Comparison of ENCODE assay signal across 1 cellular context in the genomic region with DNA sequence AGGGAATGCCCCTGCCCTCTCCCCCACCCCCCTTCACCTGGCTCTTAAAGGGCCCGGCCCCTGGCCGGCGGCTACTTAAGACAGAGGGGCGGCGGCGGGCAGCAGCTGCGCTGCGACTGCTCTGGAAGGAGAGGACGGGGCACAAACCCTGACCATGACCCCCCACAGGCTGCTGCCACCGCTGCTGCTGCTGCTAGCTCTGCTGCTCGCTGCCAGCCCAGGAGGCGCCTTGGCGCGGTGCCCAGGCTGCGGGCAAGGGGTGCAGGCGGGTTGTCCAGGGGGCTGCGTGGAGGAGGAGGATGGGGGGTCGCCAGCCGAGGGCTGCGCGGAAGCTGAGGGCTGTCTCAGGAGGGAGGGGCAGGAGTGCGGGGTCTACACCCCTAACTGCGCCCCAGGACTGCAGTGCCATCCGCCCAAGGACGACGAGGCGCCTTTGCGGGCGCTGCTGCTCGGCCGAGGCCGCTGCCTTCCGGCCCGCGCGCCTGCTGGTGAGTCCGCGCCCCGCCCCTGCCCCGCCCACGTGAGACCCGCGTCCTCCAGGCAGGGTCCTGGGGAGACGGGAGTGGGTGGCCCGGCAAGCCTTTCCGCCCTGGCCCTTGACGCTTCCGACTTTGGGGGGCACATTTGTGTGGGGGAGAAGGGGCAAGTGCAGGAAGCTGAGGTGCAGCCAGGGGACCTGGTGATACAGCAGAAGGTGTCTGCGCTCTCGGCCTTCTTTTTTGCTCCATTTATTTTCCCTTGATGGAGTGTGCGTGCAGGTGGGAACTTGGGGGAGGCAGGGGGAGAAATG.
TF ChIP-seq lines count a peak whose summit lies in the region.

A gene with protein sequence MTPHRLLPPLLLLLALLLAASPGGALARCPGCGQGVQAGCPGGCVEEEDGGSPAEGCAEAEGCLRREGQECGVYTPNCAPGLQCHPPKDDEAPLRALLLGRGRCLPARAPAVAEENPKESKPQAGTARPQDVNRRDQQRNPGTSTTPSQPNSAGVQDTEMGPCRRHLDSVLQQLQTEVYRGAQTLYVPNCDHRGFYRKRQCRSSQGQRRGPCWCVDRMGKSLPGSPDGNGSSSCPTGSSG (plus strand): TSS at position 104 of the 790 bp plus-strand sequence. CDS start 51 bp downstream, at position 155.

TF ChIP-seq in HepG2, 621 proteins besides CTCF, POLR2A, EP300 and RAD21 (continued from another document and continues in another):
- TF ChIP-seq, protein P1, sequence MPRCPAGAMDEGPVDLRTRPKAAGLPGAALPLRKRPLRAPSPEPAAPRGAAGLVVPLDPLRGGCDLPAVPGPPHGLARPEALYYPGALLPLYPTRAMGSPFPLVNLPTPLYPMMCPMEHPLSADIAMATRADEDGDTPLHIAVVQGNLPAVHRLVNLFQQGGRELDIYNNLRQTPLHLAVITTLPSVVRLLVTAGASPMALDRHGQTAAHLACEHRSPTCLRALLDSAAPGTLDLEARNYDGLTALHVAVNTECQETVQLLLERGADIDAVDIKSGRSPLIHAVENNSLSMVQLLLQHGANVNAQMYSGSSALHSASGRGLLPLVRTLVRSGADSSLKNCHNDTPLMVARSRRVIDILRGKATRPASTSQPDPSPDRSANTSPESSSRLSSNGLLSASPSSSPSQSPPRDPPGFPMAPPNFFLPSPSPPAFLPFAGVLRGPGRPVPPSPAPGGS (CRISPR knock-in tag; IDR thresholded peaks at IDR 0.05): no peak
- 0 out of 2 replicates have a peak, but pooled peaks have one; percentile 38 for TF ChIP-seq SMAD1 (CRISPR knock-in tag; IDR thresholded peaks at IDR 0.05; ENCODE audit: borderline replicate concordance, low read depth)
- TF ChIP-seq, protein P2, sequence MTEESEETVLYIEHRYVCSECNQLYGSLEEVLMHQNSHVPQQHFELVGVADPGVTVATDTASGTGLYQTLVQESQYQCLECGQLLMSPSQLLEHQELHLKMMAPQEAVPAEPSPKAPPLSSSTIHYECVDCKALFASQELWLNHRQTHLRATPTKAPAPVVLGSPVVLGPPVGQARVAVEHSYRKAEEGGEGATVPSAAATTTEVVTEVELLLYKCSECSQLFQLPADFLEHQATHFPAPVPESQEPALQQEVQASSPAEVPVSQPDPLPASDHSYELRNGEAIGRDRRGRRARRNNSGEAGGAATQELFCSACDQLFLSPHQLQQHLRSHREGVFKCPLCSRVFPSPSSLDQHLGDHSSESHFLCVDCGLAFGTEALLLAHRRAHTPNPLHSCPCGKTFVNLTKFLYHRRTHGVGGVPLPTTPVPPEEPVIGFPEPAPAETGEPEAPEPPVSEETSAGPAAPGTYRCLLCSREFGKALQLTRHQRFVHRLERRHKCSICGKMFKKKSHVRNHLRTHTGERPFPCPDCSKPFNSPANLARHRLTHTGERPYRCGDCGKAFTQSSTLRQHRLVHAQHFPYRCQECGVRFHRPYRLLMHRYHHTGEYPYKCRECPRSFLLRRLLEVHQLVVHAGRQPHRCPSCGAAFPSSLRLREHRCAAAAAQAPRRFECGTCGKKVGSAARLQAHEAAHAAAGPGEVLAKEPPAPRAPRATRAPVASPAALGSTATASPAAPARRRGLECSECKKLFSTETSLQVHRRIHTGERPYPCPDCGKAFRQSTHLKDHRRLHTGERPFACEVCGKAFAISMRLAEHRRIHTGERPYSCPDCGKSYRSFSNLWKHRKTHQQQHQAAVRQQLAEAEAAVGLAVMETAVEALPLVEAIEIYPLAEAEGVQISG (CRISPR knock-in tag; IDR thresholded peaks at IDR 0.05): 0 out of 2 replicates have a peak, but pooled peaks have one; percentile 13
- no peak for TF ChIP-seq MAFG (CRISPR knock-in tag; IDR thresholded peaks at IDR 0.05)
- 0 out of 2 replicates have a peak, but pooled peaks have one; percentile 37 for TF ChIP-seq SALL2 (CRISPR knock-in tag; IDR thresholded peaks at IDR 0.05)
- TF ChIP-seq ZNF569 (CRISPR knock-in tag; IDR thresholded peaks at IDR 0.05; ENCODE audit: borderline replicate concordance): no peak
- TF ChIP-seq MYNN (CRISPR knock-in tag; IDR thresholded peaks at IDR 0.05; ENCODE audit: low read depth): no peak
- no peak for TF ChIP-seq TOE1 (CRISPR knock-in tag; IDR thresholded peaks at IDR 0.05)
- no peak for TF ChIP-seq ZNF446 (CRISPR knock-in tag; IDR thresholded peaks at IDR 0.05)
- TF ChIP-seq, protein P3, sequence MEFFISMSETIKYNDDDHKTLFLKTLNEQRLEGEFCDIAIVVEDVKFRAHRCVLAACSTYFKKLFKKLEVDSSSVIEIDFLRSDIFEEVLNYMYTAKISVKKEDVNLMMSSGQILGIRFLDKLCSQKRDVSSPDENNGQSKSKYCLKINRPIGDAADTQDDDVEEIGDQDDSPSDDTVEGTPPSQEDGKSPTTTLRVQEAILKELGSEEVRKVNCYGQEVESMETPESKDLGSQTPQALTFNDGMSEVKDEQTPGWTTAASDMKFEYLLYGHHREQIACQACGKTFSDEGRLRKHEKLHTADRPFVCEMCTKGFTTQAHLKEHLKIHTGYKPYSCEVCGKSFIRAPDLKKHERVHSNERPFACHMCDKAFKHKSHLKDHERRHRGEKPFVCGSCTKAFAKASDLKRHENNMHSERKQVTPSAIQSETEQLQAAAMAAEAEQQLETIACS (CRISPR knock-in tag; IDR thresholded peaks at IDR 0.05): no peak
- TF ChIP-seq POLR2AphosphoS5 (IDR thresholded peaks at IDR 0.05; ENCODE audit: low read depth, low read length): no peak
- TF ChIP-seq, protein P4, sequence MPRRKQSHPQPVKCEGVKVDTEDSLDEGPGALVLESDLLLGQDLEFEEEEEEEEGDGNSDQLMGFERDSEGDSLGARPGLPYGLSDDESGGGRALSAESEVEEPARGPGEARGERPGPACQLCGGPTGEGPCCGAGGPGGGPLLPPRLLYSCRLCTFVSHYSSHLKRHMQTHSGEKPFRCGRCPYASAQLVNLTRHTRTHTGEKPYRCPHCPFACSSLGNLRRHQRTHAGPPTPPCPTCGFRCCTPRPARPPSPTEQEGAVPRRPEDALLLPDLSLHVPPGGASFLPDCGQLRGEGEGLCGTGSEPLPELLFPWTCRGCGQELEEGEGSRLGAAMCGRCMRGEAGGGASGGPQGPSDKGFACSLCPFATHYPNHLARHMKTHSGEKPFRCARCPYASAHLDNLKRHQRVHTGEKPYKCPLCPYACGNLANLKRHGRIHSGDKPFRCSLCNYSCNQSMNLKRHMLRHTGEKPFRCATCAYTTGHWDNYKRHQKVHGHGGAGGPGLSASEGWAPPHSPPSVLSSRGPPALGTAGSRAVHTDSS (CRISPR knock-in tag; conservative IDR thresholded peaks at IDR 0.05): no peak
- TF ChIP-seq AGO2 (optimal IDR thresholded peaks at IDR 0.05; ENCODE audit: low read depth, low read length): no peak
- TF ChIP-seq ZNF234 (CRISPR knock-in tag; conservative IDR thresholded peaks at IDR 0.05): no peak
- TF ChIP-seq ZBTB7B (CRISPR knock-in tag; IDR thresholded peaks at IDR 0.05): peak; percentile 19; the same call in 1 of the 2 replicates
- TF ChIP-seq MEIS2 (CRISPR knock-in tag; IDR thresholded peaks at IDR 0.05): no peak
- TF ChIP-seq ZNF224 (CRISPR knock-in tag; IDR thresholded peaks at IDR 0.05): no peak
- no peak for TF ChIP-seq DMAP1 (CRISPR knock-in tag; IDR thresholded peaks at IDR 0.05)
- TF ChIP-seq ZZZ3 (CRISPR knock-in tag; IDR thresholded peaks at IDR 0.05; ENCODE audit: borderline replicate concordance): no peak
- TF ChIP-seq, protein P5, sequence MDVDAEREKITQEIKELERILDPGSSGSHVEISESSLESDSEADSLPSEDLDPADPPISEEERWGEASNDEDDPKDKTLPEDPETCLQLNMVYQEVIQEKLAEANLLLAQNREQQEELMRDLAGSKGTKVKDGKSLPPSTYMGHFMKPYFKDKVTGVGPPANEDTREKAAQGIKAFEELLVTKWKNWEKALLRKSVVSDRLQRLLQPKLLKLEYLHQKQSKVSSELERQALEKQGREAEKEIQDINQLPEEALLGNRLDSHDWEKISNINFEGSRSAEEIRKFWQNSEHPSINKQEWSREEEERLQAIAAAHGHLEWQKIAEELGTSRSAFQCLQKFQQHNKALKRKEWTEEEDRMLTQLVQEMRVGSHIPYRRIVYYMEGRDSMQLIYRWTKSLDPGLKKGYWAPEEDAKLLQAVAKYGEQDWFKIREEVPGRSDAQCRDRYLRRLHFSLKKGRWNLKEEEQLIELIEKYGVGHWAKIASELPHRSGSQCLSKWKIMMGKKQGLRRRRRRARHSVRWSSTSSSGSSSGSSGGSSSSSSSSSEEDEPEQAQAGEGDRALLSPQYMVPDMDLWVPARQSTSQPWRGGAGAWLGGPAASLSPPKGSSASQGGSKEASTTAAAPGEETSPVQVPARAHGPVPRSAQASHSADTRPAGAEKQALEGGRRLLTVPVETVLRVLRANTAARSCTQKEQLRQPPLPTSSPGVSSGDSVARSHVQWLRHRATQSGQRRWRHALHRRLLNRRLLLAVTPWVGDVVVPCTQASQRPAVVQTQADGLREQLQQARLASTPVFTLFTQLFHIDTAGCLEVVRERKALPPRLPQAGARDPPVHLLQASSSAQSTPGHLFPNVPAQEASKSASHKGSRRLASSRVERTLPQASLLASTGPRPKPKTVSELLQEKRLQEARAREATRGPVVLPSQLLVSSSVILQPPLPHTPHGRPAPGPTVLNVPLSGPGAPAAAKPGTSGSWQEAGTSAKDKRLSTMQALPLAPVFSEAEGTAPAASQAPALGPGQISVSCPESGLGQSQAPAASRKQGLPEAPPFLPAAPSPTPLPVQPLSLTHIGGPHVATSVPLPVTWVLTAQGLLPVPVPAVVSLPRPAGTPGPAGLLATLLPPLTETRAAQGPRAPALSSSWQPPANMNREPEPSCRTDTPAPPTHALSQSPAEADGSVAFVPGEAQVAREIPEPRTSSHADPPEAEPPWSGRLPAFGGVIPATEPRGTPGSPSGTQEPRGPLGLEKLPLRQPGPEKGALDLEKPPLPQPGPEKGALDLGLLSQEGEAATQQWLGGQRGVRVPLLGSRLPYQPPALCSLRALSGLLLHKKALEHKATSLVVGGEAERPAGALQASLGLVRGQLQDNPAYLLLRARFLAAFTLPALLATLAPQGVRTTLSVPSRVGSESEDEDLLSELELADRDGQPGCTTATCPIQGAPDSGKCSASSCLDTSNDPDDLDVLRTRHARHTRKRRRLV (CRISPR knock-in tag; IDR thresholded peaks at IDR 0.05): no peak
- TF ChIP-seq ZNF329 (CRISPR knock-in tag; IDR thresholded peaks at IDR 0.05; ENCODE audit: low read depth): no peak
- 0 out of 2 replicates have a peak, but pooled peaks have one; percentile 55 for TF ChIP-seq ZNF839 (CRISPR knock-in tag; IDR thresholded peaks at IDR 0.05; ENCODE audit: borderline replicate concordance)
- TF ChIP-seq, protein P6, sequence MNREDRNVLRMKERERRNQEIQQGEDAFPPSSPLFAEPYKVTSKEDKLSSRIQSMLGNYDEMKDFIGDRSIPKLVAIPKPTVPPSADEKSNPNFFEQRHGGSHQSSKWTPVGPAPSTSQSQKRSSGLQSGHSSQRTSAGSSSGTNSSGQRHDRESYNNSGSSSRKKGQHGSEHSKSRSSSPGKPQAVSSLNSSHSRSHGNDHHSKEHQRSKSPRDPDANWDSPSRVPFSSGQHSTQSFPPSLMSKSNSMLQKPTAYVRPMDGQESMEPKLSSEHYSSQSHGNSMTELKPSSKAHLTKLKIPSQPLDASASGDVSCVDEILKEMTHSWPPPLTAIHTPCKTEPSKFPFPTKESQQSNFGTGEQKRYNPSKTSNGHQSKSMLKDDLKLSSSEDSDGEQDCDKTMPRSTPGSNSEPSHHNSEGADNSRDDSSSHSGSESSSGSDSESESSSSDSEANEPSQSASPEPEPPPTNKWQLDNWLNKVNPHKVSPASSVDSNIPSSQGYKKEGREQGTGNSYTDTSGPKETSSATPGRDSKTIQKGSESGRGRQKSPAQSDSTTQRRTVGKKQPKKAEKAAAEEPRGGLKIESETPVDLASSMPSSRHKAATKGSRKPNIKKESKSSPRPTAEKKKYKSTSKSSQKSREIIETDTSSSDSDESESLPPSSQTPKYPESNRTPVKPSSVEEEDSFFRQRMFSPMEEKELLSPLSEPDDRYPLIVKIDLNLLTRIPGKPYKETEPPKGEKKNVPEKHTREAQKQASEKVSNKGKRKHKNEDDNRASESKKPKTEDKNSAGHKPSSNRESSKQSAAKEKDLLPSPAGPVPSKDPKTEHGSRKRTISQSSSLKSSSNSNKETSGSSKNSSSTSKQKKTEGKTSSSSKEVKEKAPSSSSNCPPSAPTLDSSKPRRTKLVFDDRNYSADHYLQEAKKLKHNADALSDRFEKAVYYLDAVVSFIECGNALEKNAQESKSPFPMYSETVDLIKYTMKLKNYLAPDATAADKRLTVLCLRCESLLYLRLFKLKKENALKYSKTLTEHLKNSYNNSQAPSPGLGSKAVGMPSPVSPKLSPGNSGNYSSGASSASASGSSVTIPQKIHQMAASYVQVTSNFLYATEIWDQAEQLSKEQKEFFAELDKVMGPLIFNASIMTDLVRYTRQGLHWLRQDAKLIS (CRISPR knock-in tag; IDR thresholded peaks at IDR 0.05): no peak
- TF ChIP-seq ZNF282 (IDR thresholded peaks at IDR 0.05; ENCODE audit: partially characterized antibody): no peak
- TF ChIP-seq, protein P7, sequence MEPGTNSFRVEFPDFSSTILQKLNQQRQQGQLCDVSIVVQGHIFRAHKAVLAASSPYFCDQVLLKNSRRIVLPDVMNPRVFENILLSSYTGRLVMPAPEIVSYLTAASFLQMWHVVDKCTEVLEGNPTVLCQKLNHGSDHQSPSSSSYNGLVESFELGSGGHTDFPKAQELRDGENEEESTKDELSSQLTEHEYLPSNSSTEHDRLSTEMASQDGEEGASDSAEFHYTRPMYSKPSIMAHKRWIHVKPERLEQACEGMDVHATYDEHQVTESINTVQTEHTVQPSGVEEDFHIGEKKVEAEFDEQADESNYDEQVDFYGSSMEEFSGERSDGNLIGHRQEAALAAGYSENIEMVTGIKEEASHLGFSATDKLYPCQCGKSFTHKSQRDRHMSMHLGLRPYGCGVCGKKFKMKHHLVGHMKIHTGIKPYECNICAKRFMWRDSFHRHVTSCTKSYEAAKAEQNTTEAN (CRISPR knock-in tag; conservative IDR thresholded peaks at IDR 0.05): no peak
- TF ChIP-seq, protein P8, sequence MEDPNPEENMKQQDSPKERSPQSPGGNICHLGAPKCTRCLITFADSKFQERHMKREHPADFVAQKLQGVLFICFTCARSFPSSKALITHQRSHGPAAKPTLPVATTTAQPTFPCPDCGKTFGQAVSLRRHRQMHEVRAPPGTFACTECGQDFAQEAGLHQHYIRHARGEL (CRISPR knock-in tag; IDR thresholded peaks at IDR 0.05): no peak
- TF ChIP-seq ZNF225 (CRISPR knock-in tag; IDR thresholded peaks at IDR 0.05): no peak
- TF ChIP-seq RBM22 (optimal IDR thresholded peaks at IDR 0.05; ENCODE audit: low read length): no peak
- TF ChIP-seq ZNF24 (IDR thresholded peaks at IDR 0.05): no peak
- TF ChIP-seq NFE2 (CRISPR knock-in tag; IDR thresholded peaks at IDR 0.05): no peak
- TF ChIP-seq WIZ (CRISPR knock-in tag; IDR thresholded peaks at IDR 0.05): 0 out of 2 replicates have a peak, but pooled peaks have one; percentile 50
